In the genomic region with DNA sequence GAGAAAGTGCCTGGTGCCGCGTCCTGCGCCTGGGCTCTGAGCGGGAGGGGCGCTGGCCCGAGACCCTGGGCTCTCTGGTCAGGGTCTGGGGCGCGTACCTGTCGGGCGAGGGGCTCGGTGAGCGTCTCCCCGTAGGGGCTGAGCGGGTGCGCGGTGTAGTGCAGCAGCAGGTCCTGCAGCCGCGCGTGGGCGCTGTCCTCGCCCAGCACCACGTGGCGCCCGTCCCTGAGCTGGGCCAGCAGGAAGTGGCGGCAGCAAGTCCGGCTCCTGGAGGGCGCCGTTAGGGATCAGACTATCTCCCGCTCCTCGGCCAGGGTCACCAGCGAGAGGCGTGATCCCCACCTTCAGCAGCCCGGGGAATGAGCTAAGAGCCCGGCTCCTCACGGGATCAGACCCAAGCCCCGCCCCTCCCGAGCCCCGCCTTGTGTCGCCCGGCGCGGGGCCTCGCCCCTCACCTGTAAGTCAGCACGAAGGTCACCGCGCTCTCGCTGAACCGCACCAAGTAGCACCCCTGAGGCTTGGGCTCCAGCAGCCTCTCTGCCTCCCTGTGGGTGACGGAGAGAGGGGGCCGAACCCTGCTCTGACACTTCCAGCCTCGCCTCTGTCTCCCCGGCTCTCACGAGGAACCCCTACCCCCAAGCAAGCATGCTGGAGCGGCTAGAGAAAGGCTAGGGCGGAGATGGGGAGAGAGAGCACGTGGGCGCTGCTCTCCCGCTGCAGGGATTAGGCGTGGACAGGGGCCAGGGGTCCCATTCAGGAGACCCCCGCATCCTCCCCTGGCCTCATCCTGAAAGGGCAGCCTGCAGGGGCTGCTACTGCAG, we compare ENCODE assay signal across 1 cellular context.
A peak's percentile ranks its signal among the peaks of the same experiment; 100 is the strongest.
TF ChIP-seq lines count a peak whose summit lies in the region.

No MANE protein-coding gene starts in this region.

TF ChIP-seq in K562, 482 proteins besides CTCF, POLR2A, EP300 and RAD21 (continued from another document and continues in another):
- TF ChIP-seq, protein P1, sequence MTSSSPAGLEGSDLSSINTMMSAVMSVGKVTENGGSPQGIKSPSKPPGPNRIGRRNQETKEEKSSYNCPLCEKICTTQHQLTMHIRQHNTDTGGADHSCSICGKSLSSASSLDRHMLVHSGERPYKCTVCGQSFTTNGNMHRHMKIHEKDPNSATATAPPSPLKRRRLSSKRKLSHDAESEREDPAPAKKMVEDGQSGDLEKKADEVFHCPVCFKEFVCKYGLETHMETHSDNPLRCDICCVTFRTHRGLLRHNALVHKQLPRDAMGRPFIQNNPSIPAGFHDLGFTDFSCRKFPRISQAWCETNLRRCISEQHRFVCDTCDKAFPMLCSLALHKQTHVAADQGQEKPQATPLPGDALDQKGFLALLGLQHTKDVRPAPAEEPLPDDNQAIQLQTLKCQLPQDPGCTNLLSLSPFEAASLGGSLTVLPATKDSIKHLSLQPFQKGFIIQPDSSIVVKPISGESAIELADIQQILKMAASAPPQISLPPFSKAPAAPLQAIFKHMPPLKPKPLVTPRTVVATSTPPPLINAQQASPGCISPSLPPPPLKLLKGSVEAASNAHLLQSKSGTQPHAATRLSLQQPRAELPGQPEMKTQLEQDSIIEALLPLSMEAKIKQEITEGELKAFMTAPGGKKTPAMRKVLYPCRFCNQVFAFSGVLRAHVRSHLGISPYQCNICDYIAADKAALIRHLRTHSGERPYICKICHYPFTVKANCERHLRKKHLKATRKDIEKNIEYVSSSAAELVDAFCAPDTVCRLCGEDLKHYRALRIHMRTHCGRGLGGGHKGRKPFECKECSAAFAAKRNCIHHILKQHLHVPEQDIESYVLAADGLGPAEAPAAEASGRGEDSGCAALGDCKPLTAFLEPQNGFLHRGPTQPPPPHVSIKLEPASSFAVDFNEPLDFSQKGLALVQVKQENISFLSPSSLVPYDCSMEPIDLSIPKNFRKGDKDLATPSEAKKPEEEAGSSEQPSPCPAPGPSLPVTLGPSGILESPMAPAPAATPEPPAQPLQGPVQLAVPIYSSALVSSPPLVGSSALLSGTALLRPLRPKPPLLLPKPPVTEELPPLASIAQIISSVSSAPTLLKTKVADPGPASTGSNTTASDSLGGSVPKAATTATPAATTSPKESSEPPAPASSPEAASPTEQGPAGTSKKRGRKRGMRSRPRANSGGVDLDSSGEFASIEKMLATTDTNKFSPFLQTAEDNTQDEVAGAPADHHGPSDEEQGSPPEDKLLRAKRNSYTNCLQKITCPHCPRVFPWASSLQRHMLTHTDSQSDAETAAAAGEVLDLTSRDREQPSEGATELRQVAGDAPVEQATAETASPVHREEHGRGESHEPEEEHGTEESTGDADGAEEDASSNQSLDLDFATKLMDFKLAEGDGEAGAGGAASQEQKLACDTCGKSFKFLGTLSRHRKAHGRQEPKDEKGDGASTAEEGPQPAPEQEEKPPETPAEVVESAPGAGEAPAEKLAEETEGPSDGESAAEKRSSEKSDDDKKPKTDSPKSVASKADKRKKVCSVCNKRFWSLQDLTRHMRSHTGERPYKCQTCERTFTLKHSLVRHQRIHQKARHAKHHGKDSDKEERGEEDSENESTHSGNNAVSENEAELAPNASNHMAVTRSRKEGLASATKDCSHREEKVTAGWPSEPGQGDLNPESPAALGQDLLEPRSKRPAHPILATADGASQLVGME (CRISPR knock-in tag; IDR thresholded peaks at IDR 0.05), result 0 out of 2 replicates have a peak, but pooled peaks have one; percentile 7
- no peak for TF ChIP-seq WHSC1 (IDR thresholded peaks at IDR 0.05; ENCODE audit: low read length)
- no peak for TF ChIP-seq CHCHD3 (CRISPR knock-in tag; IDR thresholded peaks at IDR 0.05)
- TF ChIP-seq NUFIP1 (IDR thresholded peaks at IDR 0.05; ENCODE audit: partially characterized antibody), result peak; percentile 15
- TF ChIP-seq RBM25 (IDR thresholded peaks at IDR 0.05; ENCODE audit: low read depth, low read length, severe bottlenecking), result no peak
- no peak for TF ChIP-seq SMAD2 (IDR thresholded peaks at IDR 0.05; ENCODE audit: low read depth, low read length)
- TF ChIP-seq, protein P2, sequence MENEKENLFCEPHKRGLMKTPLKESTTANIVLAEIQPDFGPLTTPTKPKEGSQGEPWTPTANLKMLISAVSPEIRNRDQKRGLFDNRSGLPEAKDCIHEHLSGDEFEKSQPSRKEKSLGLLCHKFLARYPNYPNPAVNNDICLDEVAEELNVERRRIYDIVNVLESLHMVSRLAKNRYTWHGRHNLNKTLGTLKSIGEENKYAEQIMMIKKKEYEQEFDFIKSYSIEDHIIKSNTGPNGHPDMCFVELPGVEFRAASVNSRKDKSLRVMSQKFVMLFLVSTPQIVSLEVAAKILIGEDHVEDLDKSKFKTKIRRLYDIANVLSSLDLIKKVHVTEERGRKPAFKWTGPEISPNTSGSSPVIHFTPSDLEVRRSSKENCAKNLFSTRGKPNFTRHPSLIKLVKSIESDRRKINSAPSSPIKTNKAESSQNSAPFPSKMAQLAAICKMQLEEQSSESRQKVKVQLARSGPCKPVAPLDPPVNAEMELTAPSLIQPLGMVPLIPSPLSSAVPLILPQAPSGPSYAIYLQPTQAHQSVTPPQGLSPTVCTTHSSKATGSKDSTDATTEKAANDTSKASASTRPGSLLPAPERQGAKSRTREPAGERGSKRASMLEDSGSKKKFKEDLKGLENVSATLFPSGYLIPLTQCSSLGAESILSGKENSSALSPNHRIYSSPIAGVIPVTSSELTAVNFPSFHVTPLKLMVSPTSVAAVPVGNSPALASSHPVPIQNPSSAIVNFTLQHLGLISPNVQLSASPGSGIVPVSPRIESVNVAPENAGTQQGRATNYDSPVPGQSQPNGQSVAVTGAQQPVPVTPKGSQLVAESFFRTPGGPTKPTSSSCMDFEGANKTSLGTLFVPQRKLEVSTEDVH (IDR thresholded peaks at IDR 0.05; ENCODE audit: low read depth, partially characterized antibody), result no peak
- TF ChIP-seq SPI1 (IDR thresholded peaks at IDR 0.05; ENCODE audit: borderline replicate concordance, low read depth, low read length), result 0 out of 2 replicates have a peak, but pooled peaks have one; percentile 39
- 0 out of 2 replicates have a peak, but pooled peaks have one; percentile 22 for TF ChIP-seq ZKSCAN1 (IDR thresholded peaks at IDR 0.05; ENCODE audit: low read depth, low read length)
- no peak for TF ChIP-seq SREBF1 (IDR thresholded peaks at IDR 0.05; ENCODE audit: borderline replicate concordance, low read depth, low read length)
- TF ChIP-seq CXXC5 (CRISPR knock-in tag; IDR thresholded peaks at IDR 0.05), result peak; percentile 91
- no peak for TF ChIP-seq GATA2 (CRISPR knock-in tag; IDR thresholded peaks at IDR 0.05)
- TF ChIP-seq, protein P3, sequence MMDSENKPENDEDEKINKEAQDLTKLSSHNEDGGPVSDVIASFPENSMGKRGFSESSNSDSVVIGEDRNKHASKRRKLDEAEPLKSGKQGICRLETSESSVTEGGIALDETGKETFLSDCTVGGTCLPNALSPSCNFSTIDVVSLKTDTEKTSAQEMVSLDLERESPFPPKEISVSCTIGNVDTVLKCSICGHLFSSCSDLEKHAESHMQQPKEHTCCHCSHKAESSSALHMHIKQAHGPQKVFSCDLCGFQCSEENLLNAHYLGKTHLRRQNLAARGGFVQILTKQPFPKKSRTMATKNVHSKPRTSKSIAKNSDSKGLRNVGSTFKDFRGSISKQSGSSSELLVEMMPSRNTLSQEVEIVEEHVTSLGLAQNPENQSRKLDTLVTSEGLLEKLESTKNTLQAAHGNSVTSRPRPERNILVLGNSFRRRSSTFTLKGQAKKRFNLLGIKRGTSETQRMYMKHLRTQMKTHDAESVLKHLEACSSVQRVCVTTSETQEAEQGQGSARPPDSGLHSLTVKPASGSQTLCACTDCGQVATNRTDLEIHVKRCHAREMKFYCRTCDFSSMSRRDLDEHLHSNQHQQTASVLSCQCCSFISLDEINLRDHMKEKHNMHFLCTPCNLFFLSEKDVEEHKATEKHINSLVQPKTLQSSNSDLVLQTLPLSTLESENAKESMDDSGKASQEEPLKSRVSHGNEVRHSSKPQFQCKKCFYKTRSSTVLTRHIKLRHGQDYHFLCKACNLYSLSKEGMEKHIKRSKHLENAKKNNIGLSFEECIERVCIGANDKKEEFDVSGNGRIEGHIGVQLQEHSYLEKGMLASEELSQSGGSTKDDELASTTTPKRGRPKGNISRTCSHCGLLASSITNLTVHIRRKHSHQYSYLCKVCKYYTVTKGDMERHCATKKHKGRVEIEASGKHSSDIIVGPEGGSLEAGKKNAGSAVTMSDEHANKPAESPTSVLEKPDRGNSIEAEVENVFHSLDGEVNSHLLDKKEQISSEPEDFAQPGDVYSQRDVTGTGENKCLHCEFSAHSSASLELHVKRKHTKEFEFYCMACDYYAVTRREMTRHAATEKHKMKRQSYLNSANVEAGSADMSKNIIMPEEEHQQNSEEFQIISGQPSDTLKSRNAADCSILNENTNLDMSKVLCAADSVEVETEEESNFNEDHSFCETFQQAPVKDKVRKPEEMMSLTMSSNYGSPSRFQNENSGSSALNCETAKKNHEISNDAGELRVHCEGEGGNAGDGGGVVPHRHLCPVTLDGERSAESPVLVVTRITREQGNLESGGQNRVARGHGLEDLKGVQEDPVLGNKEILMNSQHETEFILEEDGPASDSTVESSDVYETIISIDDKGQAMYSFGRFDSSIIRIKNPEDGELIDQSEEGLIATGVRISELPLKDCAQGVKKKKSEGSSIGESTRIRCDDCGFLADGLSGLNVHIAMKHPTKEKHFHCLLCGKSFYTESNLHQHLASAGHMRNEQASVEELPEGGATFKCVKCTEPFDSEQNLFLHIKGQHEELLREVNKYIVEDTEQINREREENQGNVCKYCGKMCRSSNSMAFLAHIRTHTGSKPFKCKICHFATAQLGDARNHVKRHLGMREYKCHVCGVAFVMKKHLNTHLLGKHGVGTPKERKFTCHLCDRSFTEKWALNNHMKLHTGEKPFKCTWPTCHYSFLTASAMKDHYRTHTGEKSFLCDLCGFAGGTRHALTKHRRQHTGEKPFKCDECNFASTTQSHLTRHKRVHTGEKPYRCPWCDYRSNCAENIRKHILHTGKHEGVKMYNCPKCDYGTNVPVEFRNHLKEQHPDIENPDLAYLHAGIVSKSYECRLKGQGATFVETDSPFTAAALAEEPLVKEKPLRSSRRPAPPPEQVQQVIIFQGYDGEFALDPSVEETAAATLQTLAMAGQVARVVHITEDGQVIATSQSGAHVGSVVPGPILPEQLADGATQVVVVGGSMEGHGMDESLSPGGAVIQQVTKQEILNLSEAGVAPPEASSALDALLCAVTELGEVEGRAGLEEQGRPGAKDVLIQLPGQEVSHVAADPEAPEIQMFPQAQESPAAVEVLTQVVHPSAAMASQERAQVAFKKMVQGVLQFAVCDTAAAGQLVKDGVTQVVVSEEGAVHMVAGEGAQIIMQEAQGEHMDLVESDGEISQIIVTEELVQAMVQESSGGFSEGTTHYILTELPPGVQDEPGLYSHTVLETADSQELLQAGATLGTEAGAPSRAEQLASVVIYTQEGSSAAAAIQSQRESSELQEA (IDR thresholded peaks at IDR 0.05; ENCODE audit: low read depth), result no peak
- no peak for TF ChIP-seq TCF7L2 (IDR thresholded peaks at IDR 0.05; ENCODE audit: low read depth, low read length)
- TF ChIP-seq, protein P4, sequence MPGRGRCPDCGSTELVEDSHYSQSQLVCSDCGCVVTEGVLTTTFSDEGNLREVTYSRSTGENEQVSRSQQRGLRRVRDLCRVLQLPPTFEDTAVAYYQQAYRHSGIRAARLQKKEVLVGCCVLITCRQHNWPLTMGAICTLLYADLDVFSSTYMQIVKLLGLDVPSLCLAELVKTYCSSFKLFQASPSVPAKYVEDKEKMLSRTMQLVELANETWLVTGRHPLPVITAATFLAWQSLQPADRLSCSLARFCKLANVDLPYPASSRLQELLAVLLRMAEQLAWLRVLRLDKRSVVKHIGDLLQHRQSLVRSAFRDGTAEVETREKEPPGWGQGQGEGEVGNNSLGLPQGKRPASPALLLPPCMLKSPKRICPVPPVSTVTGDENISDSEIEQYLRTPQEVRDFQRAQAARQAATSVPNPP (IDR thresholded peaks at IDR 0.05; ENCODE audit: borderline replicate concordance, insufficient read depth, insufficient read length), result no peak
- no peak; the same call in 1 of the 2 replicates for TF ChIP-seq ZNF311 (CRISPR knock-in tag; IDR thresholded peaks at IDR 0.05)
- peak; percentile 66 to 75; a peak in 1 of 4 replicates for TF ChIP-seq SIN3A (IDR thresholded peaks at IDR 0.05; ENCODE audit: borderline replicate concordance in 2 of 2, control insufficient read depth in 1 of 2, low read depth in 2 of 2, low read length in 2 of 2)
- no peak for TF ChIP-seq MAFF (IDR thresholded peaks at IDR 0.05; ENCODE audit: low read length)
- TF ChIP-seq MTA3 (IDR thresholded peaks at IDR 0.05; ENCODE audit: borderline replicate concordance), result peak; percentile 95
- peak; percentile 67; the same call in 1 of the 2 replicates for TF ChIP-seq ELF4 (CRISPR knock-in tag; IDR thresholded peaks at IDR 0.05)
- peak; percentile 79; the same call in 1 of the 2 replicates for TF ChIP-seq ZNF175 (CRISPR knock-in tag; IDR thresholded peaks at IDR 0.05; ENCODE audit: low read depth)
- TF ChIP-seq DACH1 (IDR thresholded peaks at IDR 0.05; ENCODE audit: partially characterized antibody), result peak; percentile 36
- TF ChIP-seq CBX1 (IDR thresholded peaks at IDR 0.05; ENCODE audit: low read depth), result peak; percentile 51
- TF ChIP-seq MED1 (CRISPR knock-in tag; IDR thresholded peaks at IDR 0.05; ENCODE audit: borderline replicate concordance), result no peak
- TF ChIP-seq ZNF41 (CRISPR knock-in tag; conservative IDR thresholded peaks at IDR 0.05), result no peak
- TF ChIP-seq, protein P5, sequence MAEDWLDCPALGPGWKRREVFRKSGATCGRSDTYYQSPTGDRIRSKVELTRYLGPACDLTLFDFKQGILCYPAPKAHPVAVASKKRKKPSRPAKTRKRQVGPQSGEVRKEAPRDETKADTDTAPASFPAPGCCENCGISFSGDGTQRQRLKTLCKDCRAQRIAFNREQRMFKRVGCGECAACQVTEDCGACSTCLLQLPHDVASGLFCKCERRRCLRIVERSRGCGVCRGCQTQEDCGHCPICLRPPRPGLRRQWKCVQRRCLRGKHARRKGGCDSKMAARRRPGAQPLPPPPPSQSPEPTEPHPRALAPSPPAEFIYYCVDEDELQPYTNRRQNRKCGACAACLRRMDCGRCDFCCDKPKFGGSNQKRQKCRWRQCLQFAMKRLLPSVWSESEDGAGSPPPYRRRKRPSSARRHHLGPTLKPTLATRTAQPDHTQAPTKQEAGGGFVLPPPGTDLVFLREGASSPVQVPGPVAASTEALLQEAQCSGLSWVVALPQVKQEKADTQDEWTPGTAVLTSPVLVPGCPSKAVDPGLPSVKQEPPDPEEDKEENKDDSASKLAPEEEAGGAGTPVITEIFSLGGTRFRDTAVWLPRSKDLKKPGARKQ (CRISPR knock-in tag; IDR thresholded peaks at IDR 0.05), result no peak
- no peak for TF ChIP-seq ZNF785 (CRISPR knock-in tag; IDR thresholded peaks at IDR 0.05)
- TF ChIP-seq, protein P6, sequence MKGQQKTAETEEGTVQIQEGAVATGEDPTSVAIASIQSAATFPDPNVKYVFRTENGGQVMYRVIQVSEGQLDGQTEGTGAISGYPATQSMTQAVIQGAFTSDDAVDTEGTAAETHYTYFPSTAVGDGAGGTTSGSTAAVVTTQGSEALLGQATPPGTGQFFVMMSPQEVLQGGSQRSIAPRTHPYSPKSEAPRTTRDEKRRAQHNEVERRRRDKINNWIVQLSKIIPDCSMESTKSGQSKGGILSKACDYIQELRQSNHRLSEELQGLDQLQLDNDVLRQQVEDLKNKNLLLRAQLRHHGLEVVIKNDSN (CRISPR knock-in tag; IDR thresholded peaks at IDR 0.05), result peak; percentile 94
- TF ChIP-seq ZNF75A (CRISPR knock-in tag; IDR thresholded peaks at IDR 0.05), result no peak
- TF ChIP-seq, protein P7, sequence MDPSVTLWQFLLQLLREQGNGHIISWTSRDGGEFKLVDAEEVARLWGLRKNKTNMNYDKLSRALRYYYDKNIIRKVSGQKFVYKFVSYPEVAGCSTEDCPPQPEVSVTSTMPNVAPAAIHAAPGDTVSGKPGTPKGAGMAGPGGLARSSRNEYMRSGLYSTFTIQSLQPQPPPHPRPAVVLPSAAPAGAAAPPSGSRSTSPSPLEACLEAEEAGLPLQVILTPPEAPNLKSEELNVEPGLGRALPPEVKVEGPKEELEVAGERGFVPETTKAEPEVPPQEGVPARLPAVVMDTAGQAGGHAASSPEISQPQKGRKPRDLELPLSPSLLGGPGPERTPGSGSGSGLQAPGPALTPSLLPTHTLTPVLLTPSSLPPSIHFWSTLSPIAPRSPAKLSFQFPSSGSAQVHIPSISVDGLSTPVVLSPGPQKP (CRISPR knock-in tag; IDR thresholded peaks at IDR 0.05), result no peak
